Comparison of ENCODE assay signal across 19 cellular contexts in genomic region chr13:113646376-113646775, GRCh38. TPM values are rescaled to one million over a fixed set of nuclear protein-coding genes. Genes with fewer than 3 reads are reported as not detected.
DNase-seq lines count a peak whose midpoint lies in the region; ATAC-seq and TF ChIP-seq lines count a peak whose summit lies in the region.
"Had no signal": no experiment of that assay in that cellular context is flagged by ENCODE, and none has a peak within 500 bp of the region (broad histone marks: within the 10 kb centered on the region; RNA-seq: fewer than 3 reads in every experiment).

No MANE protein-coding gene starts in this region.

- no peaks in the 10 kb centered on the region for H3K9me3 Mint-ChIP-seq in activated T-cell treated with anti-CD3 and anti-CD28 coated beads, Interleukin-2, amount 50 U/mL, for 24 hours
- no peaks in the 10 kb centered on the region for H3K9me3 Mint-ChIP-seq in stimulated activated effector memory CD8-positive, alpha-beta T cell treated with anti-CD3 and anti-CD28 coated beads, Interleukin-12 subunit alpha, Interleukin-12 subunit beta, amount 100 ng/mL, for 72 hours
- H3K9me3 Mint-ChIP-seq: activated CD4-positive, alpha-beta T cell treated with anti-CD3 and anti-CD28 coated beads, Interleukin-2, amount 10 ng/mL, durations not matched to agents 7 days and 5 days; activated T-helper 2 cell treated with anti-CD3 and anti-CD28 coated beads, Interferon-gamma antibody, Interleukin-2, Interleukin-4, amounts not matched to agents 10 μg/mL and 5 μg/mL and 100 μg/mL, durations not matched to agents 14 hours and 24 hours and 36 hours; stimulated activated naive CD8-positive, alpha-beta T cell treated with anti-CD3 and anti-CD28 coated beads, Interleukin-15, Interleukin-2, amounts not matched to agents 100 ng/mL and 50 ng/mL, for 24 hours had no signal

- H3K4me3 ChIP-seq in gastroesophageal sphincter, result no peak overlapping the region
- H3K4me3 ChIP-seq: left ventricle myocardium inferior, spleen had no signal

- no peak overlapping the region for H3K27ac Mint-ChIP-seq in activated T-cell treated with anti-CD3 and anti-CD28 coated beads, Interleukin-2, amount 50 U/mL, for 24 hours
- peak overlapping the region; percentile 86 for H3K27ac Mint-ChIP-seq in T-helper 17 cell
- H3K27ac Mint-ChIP-seq in stimulated activated effector memory CD8-positive, alpha-beta T cell treated with anti-CD3 and anti-CD28 coated beads, Interleukin-12 subunit alpha, Interleukin-12 subunit beta, amount 100 ng/mL, for 72 hours, result peak overlapping the region; percentile 6
- H3K27ac Mint-ChIP-seq: activated CD4-positive, alpha-beta T cell treated with anti-CD3 and anti-CD28 coated beads, Interleukin-2, amount 10 ng/mL, durations not matched to agents 7 days and 5 days; activated T-helper 2 cell treated with anti-CD3 and anti-CD28 coated beads, Interferon-gamma antibody, Interleukin-2, Interleukin-4, amounts not matched to agents 10 μg/mL and 5 μg/mL and 100 μg/mL, durations not matched to agents 14 hours and 24 hours and 36 hours; stimulated activated naive CD8-positive, alpha-beta T cell treated with anti-CD3 and anti-CD28 coated beads, Interleukin-15, Interleukin-2, amounts not matched to agents 100 ng/mL and 50 ng/mL, for 24 hours had no signal

- peaks cover 0 to 6% of the 10 kb centered on the region in 2 donors for H3K36me3 ChIP-seq in gastroesophageal sphincter

- no peaks in the 10 kb centered on the region for H3K27me3 Mint-ChIP-seq in activated T-cell treated with anti-CD3 and anti-CD28 coated beads, Interleukin-2, amount 50 U/mL, for 24 hours
- H3K27me3 Mint-ChIP-seq in T-helper 17 cell, result no peaks in the 10 kb centered on the region
- H3K27me3 Mint-ChIP-seq: activated CD4-positive, alpha-beta T cell treated with anti-CD3 and anti-CD28 coated beads, Interleukin-2, amount 10 ng/mL, durations not matched to agents 7 days and 5 days; stimulated activated naive CD8-positive, alpha-beta T cell treated with anti-CD3 and anti-CD28 coated beads, Interleukin-15, Interleukin-2, amounts not matched to agents 100 ng/mL and 50 ng/mL, for 24 hours had no signal

- peak; percentile 26 for DNase-seq in activated T-cell treated with anti-CD3 and anti-CD28 coated beads, Interleukin-2, amount 50 U/mL, for 24 hours
- DNase-seq in activated T-cell treated with anti-CD3 and anti-CD28 coated beads, Interleukin-2, amount 50 U/mL, for 1 hour, result no peak
- peak; percentile 95 for DNase-seq in DMS79 treated with DMSO at 0.1 percent for 48 hours (lab: John Stamatoyannopoulos, UW)
- DNase-seq in T-helper 17 cell, result no peak
- no peak for DNase-seq in stimulated activated effector memory CD8-positive, alpha-beta T cell treated with anti-CD3 and anti-CD28 coated beads, Interleukin-12 subunit alpha, Interleukin-12 subunit beta, amount 100 ng/mL, for 72 hours (ENCODE audit: low spot score in 2 of 2)
- DNase-seq in KG1 (lab: John Stamatoyannopoulos, UW), result no peak
- DNase-seq: activated CD4-positive, alpha-beta T cell treated with anti-CD3 and anti-CD28 coated beads, Interleukin-2, amount 10 ng/mL, durations not matched to agents 7 days and 5 days; C1 segment of cervical spinal cord; effector memory CD4-positive, alpha-beta T cell; MV-4-11; NK-92 treated with Interleukin-12 subunit alpha and Interleukin-12 subunit beta, amount 100 ng/mL, for 24 hours had no signal

- H3K4me1 Mint-ChIP-seq in activated T-cell treated with anti-CD3 and anti-CD28 coated beads, Interleukin-2, amount 50 U/mL, for 24 hours (ENCODE audit: low read depth), result peaks cover 21% of the 10 kb centered on the region
- peaks cover 12% of the 10 kb centered on the region for H3K4me1 Mint-ChIP-seq in T-helper 17 cell
- no peaks in the 10 kb centered on the region for H3K4me1 Mint-ChIP-seq in stimulated activated effector memory CD8-positive, alpha-beta T cell treated with anti-CD3 and anti-CD28 coated beads, Interleukin-12 subunit alpha, Interleukin-12 subunit beta, amount 100 ng/mL, for 72 hours

- H3K9me3 ChIP-seq in T-helper 17 cell (ENCODE audit: control insufficient read depth, low read length, poor library complexity, severe bottlenecking) (peaks cover 4% of the 10 kb centered on the region), gastroesophageal sphincter (no peaks in the 10 kb centered on the region)
- H3K9me3 ChIP-seq: left ventricle myocardium inferior, spleen had no signal

- H3K27me3 ChIP-seq in gastroesophageal sphincter, result no peaks in the 10 kb centered on the region
- H3K27me3 ChIP-seq: spleen had no signal

- H3K27ac ChIP-seq in gastroesophageal sphincter, result no peak overlapping the region

- no peak for TF ChIP-seq EP300 in gastroesophageal sphincter (IDR thresholded peaks at IDR 0.05)

- peaks cover 0 to 33% (median 7%) of the 10 kb centered on the region in 3 donors for H3K4me1 ChIP-seq in gastroesophageal sphincter

- 71 to 80% methylated on average over 8 to 11 of the region's 11 CpGs for WGBS in gastroesophageal sphincter (ENCODE audit: low coverage in 1 of 2), 2 donors

- no peak for TF ChIP-seq POLR2A in gastroesophageal sphincter (IDR thresholded peaks at IDR 0.05)

- H3K4me3 Mint-ChIP-seq in activated T-cell treated with anti-CD3 and anti-CD28 coated beads, Interleukin-2, amount 50 U/mL, for 24 hours, result no peak overlapping the region
- H3K4me3 Mint-ChIP-seq in T-helper 17 cell, result no peak overlapping the region
- no peak overlapping the region for H3K4me3 Mint-ChIP-seq in stimulated activated effector memory CD8-positive, alpha-beta T cell treated with anti-CD3 and anti-CD28 coated beads, Interleukin-12 subunit alpha, Interleukin-12 subunit beta, amount 100 ng/mL, for 72 hours
- H3K4me3 Mint-ChIP-seq: activated CD4-positive, alpha-beta T cell treated with anti-CD3 and anti-CD28 coated beads, Interleukin-2, amount 10 ng/mL, durations not matched to agents 7 days and 5 days; stimulated activated naive CD8-positive, alpha-beta T cell treated with anti-CD3 and anti-CD28 coated beads, Interleukin-15, Interleukin-2, amounts not matched to agents 100 ng/mL and 50 ng/mL, for 24 hours had no signal

- TF ChIP-seq CTCF in gastroesophageal sphincter (IDR thresholded peaks at IDR 0.05), result no peak

- peaks cover 22% of the 10 kb centered on the region for H3K36me3 Mint-ChIP-seq in activated T-cell treated with anti-CD3 and anti-CD28 coated beads, Interleukin-2, amount 50 U/mL, for 24 hours (ENCODE audit: low read depth)
- H3K36me3 Mint-ChIP-seq in T-helper 17 cell (ENCODE audit: low read depth), result no peaks in the 10 kb centered on the region
- peaks cover 17% of the 10 kb centered on the region for H3K36me3 Mint-ChIP-seq in stimulated activated effector memory CD8-positive, alpha-beta T cell treated with anti-CD3 and anti-CD28 coated beads, Interleukin-12 subunit alpha, Interleukin-12 subunit beta, amount 100 ng/mL, for 72 hours

- ATAC-seq in T-helper 17 cell, result no peak
- ATAC-seq in stimulated activated effector memory CD8-positive, alpha-beta T cell treated with anti-CD3 and anti-CD28 coated beads, Interleukin-12 subunit alpha, Interleukin-12 subunit beta, amount 100 ng/mL, for 72 hours, result no peak
- no peak for ATAC-seq in GM21737 (IDR thresholded peaks at IDR 0.05; ENCODE audit: unreplicated experiment)
- ATAC-seq in gastroesophageal sphincter, result no peak

RNA-seq across cellular contexts. Expression of gene ATP4B, which starts 11.6 kb away (rescaled TPM):
- total RNA-seq in T-helper 17 cell, result not detected
- not detected for total RNA-seq in gastroesophageal sphincter
- total RNA-seq: activated CD4-positive, alpha-beta T cell treated with anti-CD3 and anti-CD28 coated beads, Interleukin-2, amount 10 ng/mL, durations not matched to agents 7 days and 5 days; activated T-helper 2 cell treated with anti-CD3 and anti-CD28 coated beads, Interferon-gamma antibody, Interleukin-2, Interleukin-4, amounts not matched to agents 10 μg/mL and 5 μg/mL and 100 μg/mL, durations not matched to agents 14 hours and 24 hours and 36 hours; G401; left ventricle myocardium inferior; posterior vena cava had no signal

RNA-seq across cellular contexts. Expression of gene GRK1, which starts 20.6 kb away (rescaled TPM):
- under 1 TPM in 1 of 2 donors, not detected in 1; 0.07 TPM for total RNA-seq in T-helper 17 cell
- total RNA-seq in gastroesophageal sphincter, result under 1 TPM in 1 of 4 donors, not detected in 3; 0.15 TPM
- total RNA-seq: posterior vena cava, spleen had no signal

Comparison
In these comparisons a context has a peak if more than half of its experiments do, and no peak if none do; other contexts are left out.
1. DNase-seq: peak in activated T-cell treated with anti-CD3 and anti-CD28 coated beads, Interleukin-2, amount 50 U/mL, for 24 hours (single experiment) and DMS79 treated with DMSO at 0.1 percent for 48 hours (single experiment); none in activated T-cell treated with anti-CD3 and anti-CD28 coated beads, Interleukin-2, amount 50 U/mL, for 1 hour (single experiment), T-helper 17 cell (0 of 3), stimulated activated effector memory CD8-positive, alpha-beta T cell treated with anti-CD3 and anti-CD28 coated beads, Interleukin-12 subunit alpha, Interleukin-12 subunit beta, amount 100 ng/mL, for 72 hours (0 of 2) and KG1 (single experiment).